Comparison of ENCODE assay signal across 13 cellular contexts in genomic region chr12:66241061-66242043, GRCh38. TPM values are rescaled to one million over a fixed set of nuclear protein-coding genes. Genes with fewer than 3 reads are reported as not detected.
DNase-seq lines count a peak whose midpoint lies in the region; ATAC-seq and TF ChIP-seq lines count a peak whose summit lies in the region.
"Had no signal": no experiment of that assay in that cellular context is flagged by ENCODE, and none has a peak within 500 bp of the region (broad histone marks: within the 10 kb centered on the region; RNA-seq: fewer than 3 reads in every experiment).

No MANE protein-coding gene starts in this region.

- peak; percentile 63 for DNase-seq in HS-5 (ENCODE audit: low read depth)
- DNase-seq in adipocyte (ENCODE audit: low read depth) = peak; percentile 88
- DNase-seq in kidney epithelial cell (ENCODE audit: low read depth) = peak; percentile 61
- no peak for DNase-seq in NCI-H2227 treated with DMSO at 0.1 percent for 48 hours (lab: John Stamatoyannopoulos, UW)
- DNase-seq in activated effector memory CD4-positive, alpha-beta T cell treated with Interleukin-2 at 50 U/mL for 16 hours = no peak
- DNase-seq: amniotic stem cell; CD4-positive, alpha-beta memory T cell; NCI-H748 treated with DMSO at 0.1 percent for 48 hours; stimulated activated naive CD8-positive, alpha-beta T cell treated with anti-CD3 and anti-CD28 coated beads, Interleukin-15, amount 100 ng/mL, for 72 hours had no signal

- H3K4me3 Mint-ChIP-seq in stimulated activated memory B cell treated with anti-CD40 and anti-IgM and Interleukin-4, amounts not matched to agents 10 μg/mL and 1 μg/mL and 100 μg/mL, for 72 hours = no peak overlapping the region
- H3K4me3 Mint-ChIP-seq: CD4-positive, alpha-beta memory T cell; stimulated activated naive CD8-positive, alpha-beta T cell treated with anti-CD3 and anti-CD28 coated beads, Interleukin-15, amount 100 ng/mL, for 72 hours had no signal

- peaks cover 25% of the 10 kb centered on the region for H3K27me3 Mint-ChIP-seq in stimulated activated memory B cell treated with anti-CD40 and anti-IgM and Interleukin-4, amounts not matched to agents 10 μg/mL and 1 μg/mL and 100 μg/mL, for 72 hours

- peaks cover 6% of the 10 kb centered on the region for H3K79me2 ChIP-seq in ACC112 (ENCODE audit: control insufficient read depth, insufficient read depth, low read length, unreplicated experiment)

- no peak for TF ChIP-seq CTCF in kidney epithelial cell (IDR thresholded peaks at IDR 0.05; ENCODE audit: insufficient read depth, low read length, poor library complexity, severe bottlenecking)

- H3K27me3 ChIP-seq in ACC112 (ENCODE audit: insufficient read depth, low read length) = no peaks in the 10 kb centered on the region
- no peaks in the 10 kb centered on the region for H3K27me3 ChIP-seq in adipocyte (replicated peaks; ENCODE audit: control insufficient read depth, insufficient read depth, low read length)
- H3K27me3 ChIP-seq in kidney epithelial cell (ENCODE audit: control insufficient read depth, insufficient read depth, low read length) = no peaks in the 10 kb centered on the region

- H3K4me3 ChIP-seq in ACC112 (ENCODE audit: low read depth, low read length) (no peak overlapping the region), adipocyte (ENCODE audit: low read length) (peak overlapping the region; percentile 2), kidney epithelial cell (ENCODE audit: low read depth, low read length) (no peak overlapping the region)

- H2AFZ ChIP-seq in ACC112 (ENCODE audit: low read length, unreplicated experiment) = no peak overlapping the region

- no peak for ATAC-seq in stimulated activated memory B cell treated with anti-CD40 and anti-IgM and Interleukin-4, amounts not matched to agents 10 μg/mL and 1 μg/mL and 100 μg/mL, for 72 hours
- no peak for ATAC-seq in HG02763 (IDR thresholded peaks at IDR 0.05; ENCODE audit: unreplicated experiment)
- ATAC-seq: stimulated activated naive CD8-positive, alpha-beta T cell treated with anti-CD3 and anti-CD28 coated beads, Interleukin-15, amount 100 ng/mL, for 72 hours had no signal

- H3K36me3 Mint-ChIP-seq in stimulated activated memory B cell treated with anti-CD40 and anti-IgM and Interleukin-4, amounts not matched to agents 10 μg/mL and 1 μg/mL and 100 μg/mL, for 72 hours = no peaks in the 10 kb centered on the region
- H3K36me3 Mint-ChIP-seq: CD4-positive, alpha-beta memory T cell had no signal

- H3K9me3 ChIP-seq in adipocyte (ENCODE audit: control insufficient read depth, low read length) = no peaks in the 10 kb centered on the region

- H3K9me3 Mint-ChIP-seq in stimulated activated memory B cell treated with anti-CD40 and anti-IgM and Interleukin-4, amounts not matched to agents 10 μg/mL and 1 μg/mL and 100 μg/mL, for 72 hours = no peaks in the 10 kb centered on the region
- H3K9me3 Mint-ChIP-seq: CD4-positive, alpha-beta memory T cell; stimulated activated naive CD8-positive, alpha-beta T cell treated with anti-CD3 and anti-CD28 coated beads, Interleukin-15, amount 100 ng/mL, for 72 hours had no signal

- H3K9ac ChIP-seq in adipocyte (ENCODE audit: low read length) = peak overlapping the region; percentile 81

- no peak overlapping the region for H3K27ac Mint-ChIP-seq in stimulated activated memory B cell treated with anti-CD40 and anti-IgM and Interleukin-4, amounts not matched to agents 10 μg/mL and 1 μg/mL and 100 μg/mL, for 72 hours
- H3K27ac Mint-ChIP-seq: CD4-positive, alpha-beta memory T cell; stimulated activated naive CD8-positive, alpha-beta T cell treated with anti-CD3 and anti-CD28 coated beads, Interleukin-15, amount 100 ng/mL, for 72 hours had no signal

- H3K4me1 ChIP-seq in ACC112 (ENCODE audit: control insufficient read depth, insufficient read depth, low read length, unreplicated experiment) = peaks cover 18% of the 10 kb centered on the region
- peaks cover 61% of the 10 kb centered on the region for H3K4me1 ChIP-seq in adipocyte (ENCODE audit: control insufficient read depth, insufficient read depth, low read length)

- peak overlapping the region; percentile 54 for H3K27ac ChIP-seq in ACC112 (ENCODE audit: low read depth, low read length)

- peaks cover 13% of the 10 kb centered on the region for H3K4me1 Mint-ChIP-seq in stimulated activated memory B cell treated with anti-CD40 and anti-IgM and Interleukin-4, amounts not matched to agents 10 μg/mL and 1 μg/mL and 100 μg/mL, for 72 hours
- H3K4me1 Mint-ChIP-seq: stimulated activated naive CD8-positive, alpha-beta T cell treated with anti-CD3 and anti-CD28 coated beads, Interleukin-15, amount 100 ng/mL, for 72 hours had no signal

- H3K36me3 ChIP-seq in ACC112 (ENCODE audit: insufficient read depth, low read length) = peaks cover 7% of the 10 kb centered on the region; the same call in 1 of the 2 replicates
- H3K36me3 ChIP-seq in adipocyte (ENCODE audit: control insufficient read depth, insufficient read depth, low read length, severe bottlenecking) = peaks cover 29% of the 10 kb centered on the region
- H3K36me3 ChIP-seq in kidney epithelial cell (ENCODE audit: control insufficient read depth, insufficient read depth, low read length) = no peaks in the 10 kb centered on the region

RNA-seq across cellular contexts. Expression of gene IRAK3, which starts 52.3 kb away (rescaled TPM):
- total RNA-seq in kidney epithelial cell = 2.3 and 3.0 TPM in 2 replicates
- total RNA-seq: HT-29 had no signal

Comparison
In these comparisons a context has a peak if more than half of its experiments do, and no peak if none do; other contexts are left out.
1. DNase-seq: peak in HS-5 (single experiment), adipocyte (single experiment) and kidney epithelial cell (single experiment); none in NCI-H2227 treated with DMSO at 0.1 percent for 48 hours (single experiment) and activated effector memory CD4-positive, alpha-beta T cell treated with Interleukin-2 at 50 U/mL for 16 hours (single experiment).